10 cellular contexts compared by ENCODE assay signal in the genomic region with DNA sequence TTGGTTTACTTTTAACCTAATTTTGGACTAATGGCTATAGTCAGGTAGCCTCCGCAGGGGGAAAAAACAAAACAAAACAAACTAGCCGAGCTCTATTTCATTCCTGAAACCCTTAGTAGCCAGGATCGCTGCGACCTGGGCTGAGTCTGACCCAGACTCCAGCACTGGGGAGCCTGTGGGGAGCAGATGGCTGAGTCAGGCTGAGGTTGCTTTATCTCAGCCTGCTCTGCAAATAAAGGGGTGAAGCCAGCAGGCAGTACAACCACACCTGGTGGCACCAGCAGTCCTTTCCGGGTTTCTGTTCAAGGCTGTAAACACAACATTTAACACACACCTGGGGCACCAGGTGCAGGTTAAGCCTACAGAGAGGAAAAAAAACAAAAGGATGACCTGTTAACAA. TPM values are rescaled to one million over a fixed set of nuclear protein-coding genes. Genes with fewer than 3 reads are reported as not detected.
A peak's percentile ranks its signal among the peaks of the same experiment; 100 is the strongest.
DNase-seq lines count a peak whose midpoint lies in the region; ATAC-seq and TF ChIP-seq lines count a peak whose summit lies in the region.
"Had no signal": no experiment of that assay in that cellular context is flagged by ENCODE, and none has a peak within 500 bp of the region (broad histone marks: within the 10 kb centered on the region; RNA-seq: fewer than 3 reads in every experiment).

No MANE protein-coding gene starts in this region.

- H3K9ac ChIP-seq in iPS-18a (ENCODE audit: low read length), result peak overlapping the region; percentile 4

- no peak overlapping the region for H3K4me3 Mint-ChIP-seq in CD8-positive, alpha-beta memory T cell
- H3K4me3 Mint-ChIP-seq: stimulated activated naive CD8-positive, alpha-beta T cell treated with anti-CD3 and anti-CD28 coated beads, Interleukin-15, Interleukin-2, amounts not matched to agents 100 ng/mL and 50 ng/mL, for 24 hours had no signal

- H3K27me3 ChIP-seq in iPS-18a (ENCODE audit: control insufficient read depth, insufficient read depth, low read length), result no peaks in the 10 kb centered on the region
- H3K27me3 ChIP-seq in tibial artery, result no peaks in the 10 kb centered on the region
- H3K27me3 ChIP-seq in CD8-positive, alpha-beta memory T cell (ENCODE audit: insufficient read depth, low read length, poor library complexity, severe bottlenecking), result no peaks in the 10 kb centered on the region

- H3K4me3 ChIP-seq in iPS-18a (ENCODE audit: low read length), result no peak overlapping the region
- no peak overlapping the region for H3K4me3 ChIP-seq in tibial artery
- no peak overlapping the region for H3K4me3 ChIP-seq in CD8-positive, alpha-beta memory T cell (ENCODE audit: low read length)

- no peaks in the 10 kb centered on the region for H3K36me3 ChIP-seq in iPS-18a (ENCODE audit: control insufficient read depth, low read depth, low read length)
- H3K36me3 ChIP-seq in tibial artery, result peaks cover 7 to 22% (median 17%) of the 10 kb centered on the region in 3 donors
- peaks cover 21% of the 10 kb centered on the region for H3K36me3 ChIP-seq in CD8-positive, alpha-beta memory T cell (ENCODE audit: insufficient read depth, low read length)

- CTCF ChIA-PET in CD8-positive, alpha-beta memory T cell (lab: Charles Lee), result interaction anchor here (0.7 to 1.7 kb wide), 3 partner anchors 13 to 91 kb away, joined by 3 to 6 read pairs (median 3); no protein-coding TSS in a partner anchor

- POLR2A ChIA-PET in CD8-positive, alpha-beta memory T cell (lab: Charles Lee), result no interaction called here

- no peak for TF ChIP-seq CTCF in tibial artery (IDR thresholded peaks at IDR 0.05)

- in situ Hi-C loops in KBM-7 (cut with MboI; ENCODE audit: low pct_unique_long_range_greater_than_20kb, low sequenced_read_pairs), result no loop called here

- H3K9me3 ChIP-seq in iPS-18a (ENCODE audit: control insufficient read depth, low read depth, low read length) (no peaks in the 10 kb centered on the region), tibial artery (no peaks in the 10 kb centered on the region)
- H3K9me3 ChIP-seq in CD8-positive, alpha-beta memory T cell (ENCODE audit: low read length), result no peaks in the 10 kb centered on the region

- ATAC-seq in GM18517 (IDR thresholded peaks at IDR 0.05; ENCODE audit: unreplicated experiment), result no peak

- H3K27me3 Mint-ChIP-seq in CD8-positive, alpha-beta memory T cell, result no peaks in the 10 kb centered on the region
- H3K27me3 Mint-ChIP-seq: stimulated activated naive CD8-positive, alpha-beta T cell treated with anti-CD3 and anti-CD28 coated beads, Interleukin-15, Interleukin-2, amounts not matched to agents 100 ng/mL and 50 ng/mL, for 24 hours had no signal

- peak; percentile 39 for DNase-seq in DMS 273 (lab: John Stamatoyannopoulos, UW; ENCODE audit: unreplicated experiment)
- no peak for DNase-seq in DMS 273 treated with DMSO at 0.1 percent for 48 hours (lab: John Stamatoyannopoulos, UW)
- peak; percentile 83 for DNase-seq in SHP77 treated with DMSO at 0.1 percent for 48 hours (lab: John Stamatoyannopoulos, UW)
- DNase-seq in tibial artery, result peak in 1 of 2 donors; percentile 62
- DNase-seq in CD8-positive, alpha-beta memory T cell, result no peak
- DNase-seq in KBM-7, result no peak

- H3K4me1 ChIP-seq in iPS-18a (ENCODE audit: control insufficient read depth, low read depth, low read length) (peaks cover 39% of the 10 kb centered on the region), tibial artery (peaks cover 7 to 100% (median 85%) of the 10 kb centered on the region in 4 donors)
- H3K4me1 ChIP-seq in CD8-positive, alpha-beta memory T cell (ENCODE audit: insufficient read depth, low read length), result peaks cover 7% of the 10 kb centered on the region

- peaks cover 4 to 62% (median 22%) of the 10 kb centered on the region in 3 donors for H3K36me3 Mint-ChIP-seq in CD8-positive, alpha-beta memory T cell

- H3K4me1 Mint-ChIP-seq in CD8-positive, alpha-beta memory T cell, result peaks cover 25 to 36% (median 26%) of the 10 kb centered on the region in 3 donors

- H3K9me3 Mint-ChIP-seq in CD8-positive, alpha-beta memory T cell, result no peaks in the 10 kb centered on the region
- H3K9me3 Mint-ChIP-seq: stimulated activated naive CD8-positive, alpha-beta T cell treated with anti-CD3 and anti-CD28 coated beads, Interleukin-15, Interleukin-2, amounts not matched to agents 100 ng/mL and 50 ng/mL, for 24 hours had no signal

- intact Hi-C loops in tibial artery (cut with DNase I; ENCODE audit: low total_unique reads), result no loop called here

- H3K27ac ChIP-seq in iPS-18a (ENCODE audit: low read length) (peak overlapping the region; percentile 33), tibial artery (peak overlapping the region; percentile 83 to 98)
- no peak overlapping the region for H3K27ac ChIP-seq in CD8-positive, alpha-beta memory T cell (ENCODE audit: low read depth, low read length)
- H3K27ac ChIP-seq: 22Rv1 had no signal

- H3K27ac Mint-ChIP-seq in CD8-positive, alpha-beta memory T cell, result peak overlapping the region in 1 of 8 donors; percentile 47
- H3K27ac Mint-ChIP-seq: stimulated activated naive CD8-positive, alpha-beta T cell treated with anti-CD3 and anti-CD28 coated beads, Interleukin-15, Interleukin-2, amounts not matched to agents 100 ng/mL and 50 ng/mL, for 24 hours had no signal

RNA-seq across cellular contexts. Expression of a gene that starts 27.3 kb away (rescaled TPM):
- 10 to 100 TPM; 68.7 to 79.8 TPM for total RNA-seq in CD8-positive, alpha-beta memory T cell
- polyA plus RNA-seq in CD8-positive, alpha-beta memory T cell, result 22.9 TPM

Comparison
In these comparisons a context has a peak if more than half of its experiments do, and no peak if none do; other contexts are left out.
1. DNase-seq: peak in DMS 273 (single experiment) and SHP77 treated with DMSO at 0.1 percent for 48 hours (single experiment); none in DMS 273 treated with DMSO at 0.1 percent for 48 hours (single experiment), CD8-positive, alpha-beta memory T cell (0 of 5) and KBM-7 (single experiment).